In the genomic region with DNA sequence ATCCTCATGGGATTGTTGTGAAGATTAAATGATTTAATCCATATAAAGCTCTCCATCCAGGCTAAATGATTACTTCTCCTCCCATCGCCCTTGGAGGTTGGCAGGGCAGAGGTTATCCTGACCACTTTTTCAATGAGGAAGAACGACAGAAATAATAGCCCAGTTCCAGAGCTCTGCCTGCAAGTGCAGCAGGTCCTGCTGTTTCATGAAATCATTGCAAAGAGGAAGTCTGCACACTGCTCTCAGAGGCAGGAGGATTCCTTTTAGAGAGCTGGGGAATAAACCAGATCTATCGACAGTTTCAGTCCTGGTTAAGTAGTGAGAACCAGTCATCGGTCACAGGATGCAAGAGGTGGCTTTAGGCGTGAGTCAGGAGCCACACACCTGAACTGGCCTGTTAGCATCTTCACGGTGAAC, we compare ENCODE assay signal across 1 cellular context.
TF ChIP-seq lines count a peak whose summit lies in the region.

No MANE protein-coding gene starts in this region.

TF ChIP-seq in HepG2, 621 proteins besides CTCF, POLR2A, EP300 and RAD21:
- TF ChIP-seq ZNF484 (CRISPR knock-in tag; IDR thresholded peaks at IDR 0.05; ENCODE audit: borderline replicate concordance, low read depth) (no peak), FOXK2 (IDR thresholded peaks at IDR 0.05) (no peak), SRSF4 (IDR thresholded peaks at IDR 0.05; ENCODE audit: low read depth, low read length, poor library complexity, severe bottlenecking) (no peak), ZNF501 (CRISPR knock-in tag; IDR thresholded peaks at IDR 0.05) (no peak), ZNF570 (CRISPR knock-in tag; IDR thresholded peaks at IDR 0.05; ENCODE audit: borderline replicate concordance) (no peak), SOX13 (IDR thresholded peaks at IDR 0.05) (no peak), SOX13 (CRISPR knock-in tag; conservative IDR thresholded peaks at IDR 0.05 in 1 of 2, IDR thresholded peaks at IDR 0.05 in 1 of 2) (no peak), ZZZ3 (CRISPR knock-in tag; IDR thresholded peaks at IDR 0.05; ENCODE audit: borderline replicate concordance) (no peak), IRX3 (CRISPR knock-in tag; IDR thresholded peaks at IDR 0.05; ENCODE audit: borderline replicate concordance, low read depth) (no peak), ZSCAN25 (CRISPR knock-in tag; IDR thresholded peaks at IDR 0.05) (no peak), GATAD1 (CRISPR knock-in tag; IDR thresholded peaks at IDR 0.05) (no peak), ZNF775 (CRISPR knock-in tag; IDR thresholded peaks at IDR 0.05; ENCODE audit: borderline replicate concordance) (no peak), ZNF12 (CRISPR knock-in tag; IDR thresholded peaks at IDR 0.05) (no peak), SRSF9 (IDR thresholded peaks at IDR 0.05; ENCODE audit: borderline replicate concordance, insufficient read depth, low read depth, low read length, poor library complexity, severe bottlenecking) (no peak), ZNF790 (CRISPR knock-in tag; IDR thresholded peaks at IDR 0.05; ENCODE audit: borderline replicate concordance) (no peak)
- TF ChIP-seq, protein P1, sequence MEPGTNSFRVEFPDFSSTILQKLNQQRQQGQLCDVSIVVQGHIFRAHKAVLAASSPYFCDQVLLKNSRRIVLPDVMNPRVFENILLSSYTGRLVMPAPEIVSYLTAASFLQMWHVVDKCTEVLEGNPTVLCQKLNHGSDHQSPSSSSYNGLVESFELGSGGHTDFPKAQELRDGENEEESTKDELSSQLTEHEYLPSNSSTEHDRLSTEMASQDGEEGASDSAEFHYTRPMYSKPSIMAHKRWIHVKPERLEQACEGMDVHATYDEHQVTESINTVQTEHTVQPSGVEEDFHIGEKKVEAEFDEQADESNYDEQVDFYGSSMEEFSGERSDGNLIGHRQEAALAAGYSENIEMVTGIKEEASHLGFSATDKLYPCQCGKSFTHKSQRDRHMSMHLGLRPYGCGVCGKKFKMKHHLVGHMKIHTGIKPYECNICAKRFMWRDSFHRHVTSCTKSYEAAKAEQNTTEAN (CRISPR knock-in tag; conservative IDR thresholded peaks at IDR 0.05) = no peak
- TF ChIP-seq, protein P2, sequence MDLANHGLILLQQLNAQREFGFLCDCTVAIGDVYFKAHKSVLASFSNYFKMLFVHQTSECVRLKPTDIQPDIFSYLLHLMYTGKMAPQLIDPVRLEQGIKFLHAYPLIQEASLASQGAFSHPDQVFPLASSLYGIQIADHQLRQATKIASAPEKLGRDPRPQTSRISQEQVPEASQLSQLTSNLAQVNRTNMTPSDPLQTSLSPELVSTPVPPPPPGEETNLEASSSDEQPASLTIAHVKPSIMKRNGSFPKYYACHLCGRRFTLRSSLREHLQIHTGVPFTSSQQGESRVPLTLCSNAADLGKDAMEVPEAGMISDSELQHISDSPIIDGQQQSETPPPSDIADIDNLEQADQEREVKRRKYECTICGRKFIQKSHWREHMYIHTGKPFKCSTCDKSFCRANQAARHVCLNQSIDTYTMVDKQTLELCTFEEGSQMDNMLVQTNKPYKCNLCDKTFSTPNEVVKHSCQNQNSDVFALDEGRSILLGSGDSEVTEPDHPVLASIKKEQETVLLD (CRISPR knock-in tag; IDR thresholded peaks at IDR 0.05; ENCODE audit: low read depth) = no peak
- TF ChIP-seq, protein P3, sequence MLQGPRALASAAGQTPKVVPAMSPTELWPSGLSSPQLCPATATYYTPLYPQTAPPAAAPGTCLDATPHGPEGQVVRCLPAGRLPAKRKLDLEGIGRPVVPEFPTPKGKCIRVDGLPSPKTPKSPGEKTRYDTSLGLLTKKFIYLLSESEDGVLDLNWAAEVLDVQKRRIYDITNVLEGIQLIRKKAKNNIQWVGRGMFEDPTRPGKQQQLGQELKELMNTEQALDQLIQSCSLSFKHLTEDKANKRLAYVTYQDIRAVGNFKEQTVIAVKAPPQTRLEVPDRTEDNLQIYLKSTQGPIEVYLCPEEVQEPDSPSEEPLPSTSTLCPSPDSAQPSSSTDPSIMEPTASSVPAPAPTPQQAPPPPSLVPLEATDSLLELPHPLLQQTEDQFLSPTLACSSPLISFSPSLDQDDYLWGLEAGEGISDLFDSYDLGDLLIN (CRISPR knock-in tag; IDR thresholded peaks at IDR 0.05; ENCODE audit: borderline replicate concordance) = no peak
